Comparison of ENCODE assay signal across 17 cellular contexts in genomic region chr9:83662933-83663332, GRCh38. TPM values are rescaled to one million over a fixed set of nuclear protein-coding genes. Genes with fewer than 3 reads are reported as not detected.
DNase-seq lines count a peak whose midpoint lies in the region; ATAC-seq lines count a peak whose summit lies in the region.
"Had no signal": no experiment of that assay in that cellular context is flagged by ENCODE, and none has a peak within 500 bp of the region (broad histone marks: within the 10 kb centered on the region; RNA-seq: fewer than 3 reads in every experiment).

No MANE protein-coding gene starts in this region.

- no peaks in the 10 kb centered on the region for H3K9me3 Mint-ChIP-seq in activated T-cell treated with anti-CD3 and anti-CD28 coated beads, Interleukin-2, amount 50 U/mL, for 24 hours
- no peaks in the 10 kb centered on the region for H3K9me3 Mint-ChIP-seq in activated T-cell treated with anti-CD3 and anti-CD28 coated beads, Interleukin-2, amount 50 U/mL, for 4 hours
- no peaks in the 10 kb centered on the region for H3K9me3 Mint-ChIP-seq in stimulated activated naive CD8-positive, alpha-beta T cell treated with anti-CD3 and anti-CD28 coated beads, Interleukin-15, amount 100 ng/mL, for 72 hours
- no peaks in the 10 kb centered on the region for H3K9me3 Mint-ChIP-seq in IgD-negative memory B cell
- H3K9me3 Mint-ChIP-seq in stimulated activated effector memory CD8-positive, alpha-beta T cell treated with anti-CD3 and anti-CD28 coated beads, Interleukin-12 subunit alpha, Interleukin-12 subunit beta, amount 100 ng/mL, for 72 hours = no peaks in the 10 kb centered on the region
- H3K9me3 Mint-ChIP-seq: CD4-positive, alpha-beta memory T cell had no signal

- peaks cover 83% of the 10 kb centered on the region for H3K36me3 Mint-ChIP-seq in activated T-cell treated with anti-CD3 and anti-CD28 coated beads, Interleukin-2, amount 50 U/mL, for 24 hours (ENCODE audit: low read depth)
- peaks cover 18% of the 10 kb centered on the region for H3K36me3 Mint-ChIP-seq in activated T-cell treated with anti-CD3 and anti-CD28 coated beads, Interleukin-2, amount 50 U/mL, for 4 hours (ENCODE audit: insufficient read depth)
- peaks cover 4% of the 10 kb centered on the region for H3K36me3 Mint-ChIP-seq in IgD-negative memory B cell
- no peaks in the 10 kb centered on the region for H3K36me3 Mint-ChIP-seq in stimulated activated effector memory CD8-positive, alpha-beta T cell treated with anti-CD3 and anti-CD28 coated beads, Interleukin-12 subunit alpha, Interleukin-12 subunit beta, amount 100 ng/mL, for 72 hours

- no peak for ATAC-seq in activated T-cell treated with anti-CD3 and anti-CD28 coated beads, Interleukin-2, amount 50 U/mL, for 4 hours
- ATAC-seq in stimulated activated naive CD8-positive, alpha-beta T cell treated with anti-CD3 and anti-CD28 coated beads, Interleukin-15, amount 100 ng/mL, for 72 hours = no peak
- ATAC-seq in stimulated activated naive CD8-positive, alpha-beta T cell treated with anti-CD3 and anti-CD28 coated beads, Interleukin-15, Interleukin-2, amounts not matched to agents 100 U/mL and 50 U/mL, for 24 hours = no peak
- no peak for ATAC-seq in stimulated activated effector memory CD8-positive, alpha-beta T cell treated with anti-CD3 and anti-CD28 coated beads, Interleukin-12 subunit alpha, Interleukin-12 subunit beta, amount 100 ng/mL, for 72 hours
- ATAC-seq: A549, HCT116 had no signal

- no peak for DNase-seq in activated T-cell treated with anti-CD3 and anti-CD28 coated beads, Interleukin-2, amount 50 U/mL, for 24 hours
- no peak for DNase-seq in activated T-cell treated with anti-CD3 and anti-CD28 coated beads, Interleukin-2, amount 50 U/mL, for 4 hours
- no peak for DNase-seq in stimulated activated naive CD8-positive, alpha-beta T cell treated with anti-CD3 and anti-CD28 coated beads, Interleukin-15, amount 100 ng/mL, for 72 hours
- no peak for DNase-seq in stimulated activated naive CD8-positive, alpha-beta T cell treated with anti-CD3 and anti-CD28 coated beads, Interleukin-15, Interleukin-2, amounts not matched to agents 100 U/mL and 50 U/mL, for 24 hours
- DNase-seq in stimulated activated effector memory CD8-positive, alpha-beta T cell treated with anti-CD3 and anti-CD28 coated beads, Interleukin-12 subunit alpha, Interleukin-12 subunit beta, amount 100 ng/mL, for 72 hours (ENCODE audit: low spot score in 2 of 2) = no peak
- DNase-seq in 8988T (no peak), SW480 (ENCODE audit: low spot score) (no peak)
- DNase-seq: AML-193; CD4-positive, alpha-beta memory T cell; DMS153; DMS79; GDM1; GOT3; H7 had no signal

- no peak overlapping the region for H3K4me3 Mint-ChIP-seq in activated T-cell treated with anti-CD3 and anti-CD28 coated beads, Interleukin-2, amount 50 U/mL, for 24 hours
- H3K4me3 Mint-ChIP-seq in activated T-cell treated with anti-CD3 and anti-CD28 coated beads, Interleukin-2, amount 50 U/mL, for 4 hours = no peak overlapping the region
- H3K4me3 Mint-ChIP-seq in stimulated activated naive CD8-positive, alpha-beta T cell treated with anti-CD3 and anti-CD28 coated beads, Interleukin-15, amount 100 ng/mL, for 72 hours = no peak overlapping the region
- H3K4me3 Mint-ChIP-seq in IgD-negative memory B cell = no peak overlapping the region
- H3K4me3 Mint-ChIP-seq in stimulated activated effector memory CD8-positive, alpha-beta T cell treated with anti-CD3 and anti-CD28 coated beads, Interleukin-12 subunit alpha, Interleukin-12 subunit beta, amount 100 ng/mL, for 72 hours = no peak overlapping the region
- H3K4me3 Mint-ChIP-seq: CD4-positive, alpha-beta memory T cell had no signal

- peak overlapping the region; percentile 44 for H3K27ac Mint-ChIP-seq in activated T-cell treated with anti-CD3 and anti-CD28 coated beads, Interleukin-2, amount 50 U/mL, for 24 hours
- H3K27ac Mint-ChIP-seq in stimulated activated naive CD8-positive, alpha-beta T cell treated with anti-CD3 and anti-CD28 coated beads, Interleukin-15, amount 100 ng/mL, for 72 hours = peak overlapping the region; percentile 53 to 78
- H3K27ac Mint-ChIP-seq in IgD-negative memory B cell = peak overlapping the region in 2 of 3 donors; percentile 23 to 46
- H3K27ac Mint-ChIP-seq in stimulated activated effector memory CD8-positive, alpha-beta T cell treated with anti-CD3 and anti-CD28 coated beads, Interleukin-12 subunit alpha, Interleukin-12 subunit beta, amount 100 ng/mL, for 72 hours = peak overlapping the region; percentile 61

- no peaks in the 10 kb centered on the region for H3K27me3 Mint-ChIP-seq in activated T-cell treated with anti-CD3 and anti-CD28 coated beads, Interleukin-2, amount 50 U/mL, for 24 hours
- H3K27me3 Mint-ChIP-seq in activated T-cell treated with anti-CD3 and anti-CD28 coated beads, Interleukin-2, amount 50 U/mL, for 4 hours (ENCODE audit: low read depth) = no peaks in the 10 kb centered on the region
- no peaks in the 10 kb centered on the region for H3K27me3 Mint-ChIP-seq in stimulated activated naive CD8-positive, alpha-beta T cell treated with anti-CD3 and anti-CD28 coated beads, Interleukin-15, amount 100 ng/mL, for 72 hours
- H3K27me3 Mint-ChIP-seq in IgD-negative memory B cell = no peaks in the 10 kb centered on the region
- H3K27me3 Mint-ChIP-seq: CD4-positive, alpha-beta memory T cell had no signal

- H3K4me1 Mint-ChIP-seq in activated T-cell treated with anti-CD3 and anti-CD28 coated beads, Interleukin-2, amount 50 U/mL, for 24 hours (ENCODE audit: low read depth) = peaks cover 23% of the 10 kb centered on the region
- peaks cover 6% of the 10 kb centered on the region for H3K4me1 Mint-ChIP-seq in activated T-cell treated with anti-CD3 and anti-CD28 coated beads, Interleukin-2, amount 50 U/mL, for 4 hours (ENCODE audit: low read depth)
- peaks cover 25% of the 10 kb centered on the region for H3K4me1 Mint-ChIP-seq in stimulated activated naive CD8-positive, alpha-beta T cell treated with anti-CD3 and anti-CD28 coated beads, Interleukin-15, amount 100 ng/mL, for 72 hours
- H3K4me1 Mint-ChIP-seq in IgD-negative memory B cell = peaks cover 12 to 16% (median 15%) of the 10 kb centered on the region in 3 donors
- no peaks in the 10 kb centered on the region for H3K4me1 Mint-ChIP-seq in stimulated activated effector memory CD8-positive, alpha-beta T cell treated with anti-CD3 and anti-CD28 coated beads, Interleukin-12 subunit alpha, Interleukin-12 subunit beta, amount 100 ng/mL, for 72 hours

RNA-seq across cellular contexts. Expression of gene IDNK, which starts 40.0 kb away (rescaled TPM):
- total RNA-seq in activated T-cell treated with anti-CD3 and anti-CD28 coated beads, Interleukin-2, amount 50 U/mL, for 4 hours = 1 to 10 TPM; 1.9 to 3.3 (median 3.1) TPM
- 20.9 TPM for polyA plus RNA-seq in IgD-negative memory B cell

RNA-seq across cellular contexts. Expression of gene UBQLN1, which starts 44.8 kb away (rescaled TPM):
- 100 to 1,000 TPM; 135 to 158 (median 138) TPM for total RNA-seq in activated T-cell treated with anti-CD3 and anti-CD28 coated beads, Interleukin-2, amount 50 U/mL, for 4 hours
- 76.6 TPM for polyA plus RNA-seq in IgD-negative memory B cell
